In genomic region chr2:118842687-118843491, GRCh38 we compare ENCODE assay signal across 10 cellular contexts. TPM values are rescaled to one million over a fixed set of nuclear protein-coding genes. Genes with fewer than 3 reads are reported as not detected.
A peak's percentile ranks its signal among the peaks of the same experiment; 100 is the strongest.
DNase-seq lines count a peak whose midpoint lies in the region; ATAC-seq and TF ChIP-seq lines count a peak whose summit lies in the region.
"Had no signal": no experiment of that assay in that cellular context is flagged by ENCODE, and none has a peak within 500 bp of the region (broad histone marks: within the 10 kb centered on the region; RNA-seq: fewer than 3 reads in every experiment).

No MANE protein-coding gene starts in this region.

- no peaks in the 10 kb centered on the region; the same call in 2 of the 3 replicates for H3K36me3 Mint-ChIP-seq in GM23338 (ENCODE audit: low read depth)
- H3K36me3 Mint-ChIP-seq in activated T-helper 17 cell treated with anti-CD3 and anti-CD28 coated beads, Interleukin-2, amount 50 U/mL, for 72 hours (ENCODE audit: low read depth) = peaks cover 8% of the 10 kb centered on the region
- H3K36me3 Mint-ChIP-seq in immature natural killer cell = peaks cover 0 to 4% (median 0%) of the 10 kb centered on the region in 3 donors

- no peaks in the 10 kb centered on the region for H3K79me2 ChIP-seq in GM23338 (replicated peaks; ENCODE audit: insufficient read depth)

- H3K36me3 ChIP-seq in GM23338 (ENCODE audit: insufficient read depth) = no peaks in the 10 kb centered on the region; the same call in 1 of the 2 replicates
- H3K36me3 ChIP-seq: left lung had no signal

- TF ChIP-seq CTCF in GM23338 (conservative IDR thresholded peaks at IDR 0.05; ENCODE audit: low read depth in 2 of 2) = no peak

- H3K27ac Mint-ChIP-seq in GM23338 (no peak overlapping the region), immature natural killer cell (peak overlapping the region in 1 of 6 donors; percentile 46)
- H3K27ac Mint-ChIP-seq in activated T-helper 17 cell treated with anti-CD3 and anti-CD28 coated beads, Interleukin-2, amount 50 U/mL, for 72 hours = no peak overlapping the region

- peaks cover 26% of the 10 kb centered on the region for H3F3A ChIP-seq in GM23338 (replicated peaks; ENCODE audit: low read depth)

- H3K27ac ChIP-seq in GM23338 (ENCODE audit: low read depth) (no peak overlapping the region), skin epidermis (peak overlapping the region in 18 of 21 experiments; percentile 27 to 96 (median 71))
- H3K27ac ChIP-seq: left lung had no signal

- H4K20me1 ChIP-seq in GM23338 (replicated peaks; ENCODE audit: insufficient read depth) = peaks cover 15% of the 10 kb centered on the region

- peaks cover 100% of the 10 kb centered on the region for H3K27me3 ChIP-seq in GM23338 (ENCODE audit: insufficient read depth)

- peaks cover 7% of the 10 kb centered on the region for H3K9me3 Mint-ChIP-seq in GM23338
- no peaks in the 10 kb centered on the region for H3K9me3 Mint-ChIP-seq in activated T-helper 17 cell treated with anti-CD3 and anti-CD28 coated beads, Interleukin-2, amount 50 U/mL, for 72 hours
- H3K9me3 Mint-ChIP-seq in immature natural killer cell = peaks cover 0 to 3% (median under 1%) of the 10 kb centered on the region in 6 donors

- peaks cover 94% of the 10 kb centered on the region for H3K27me3 Mint-ChIP-seq in GM23338 (ENCODE audit: insufficient read depth, low read depth, poor library complexity)
- peaks cover 68% of the 10 kb centered on the region for H3K27me3 Mint-ChIP-seq in activated T-helper 17 cell treated with anti-CD3 and anti-CD28 coated beads, Interleukin-2, amount 50 U/mL, for 72 hours
- peaks cover 25 to 56% (median 33%) of the 10 kb centered on the region in 3 donors for H3K27me3 Mint-ChIP-seq in immature natural killer cell (ENCODE audit: low read depth in 3 of 3)

- DNase-seq in GM23338 (ENCODE audit: low spot score) (peak; percentile 64), immature natural killer cell (no peak), H4 (ENCODE audit: low spot score) (no peak), NCI-H1436 (lab: John Stamatoyannopoulos, UW) (no peak), NCI-H1417 (lab: John Stamatoyannopoulos, UW) (no peak), NCI-H1930 (lab: John Stamatoyannopoulos, UW) (no peak)
- DNase-seq: left lung, NCI-H2171 had no signal

- H3K4me3 ChIP-seq in GM23338 (peak overlapping the region; percentile 67), skin epidermis (peak overlapping the region; percentile 6 to 29 (median 23))

- H2AFZ ChIP-seq in GM23338 = peak overlapping the region; percentile 89

- H3K4me2 ChIP-seq in GM23338 = peak overlapping the region; percentile 93

- no peaks in the 10 kb centered on the region for H3K9me2 ChIP-seq in GM23338 (ENCODE audit: insufficient read depth)

- ATAC-seq in GM23338 = peak; percentile 3
- ATAC-seq in activated T-helper 17 cell treated with anti-CD3 and anti-CD28 coated beads, Interleukin-2, amount 50 U/mL, for 72 hours (replicated peaks) = no peak
- ATAC-seq: left lung had no signal

- H3K4me1 ChIP-seq in GM23338 (ENCODE audit: insufficient read depth) = peaks cover 43% of the 10 kb centered on the region

- H3K4me1 Mint-ChIP-seq in GM23338 (peaks cover 47% of the 10 kb centered on the region), immature natural killer cell (peaks cover 21 to 27% of the 10 kb centered on the region in 2 donors)
- H3K4me1 Mint-ChIP-seq in activated T-helper 17 cell treated with anti-CD3 and anti-CD28 coated beads, Interleukin-2, amount 50 U/mL, for 72 hours = peaks cover 4% of the 10 kb centered on the region

- H3K4me3 Mint-ChIP-seq in GM23338 (peak overlapping the region; percentile 72), immature natural killer cell (peak overlapping the region; percentile 87 to 96 (median 90))
- peak overlapping the region; percentile 60 for H3K4me3 Mint-ChIP-seq in activated T-helper 17 cell treated with anti-CD3 and anti-CD28 coated beads, Interleukin-2, amount 50 U/mL, for 72 hours

TF ChIP-seq in GM23338, 12 proteins besides CTCF, POLR2A, EP300 and RAD21:
- TF ChIP-seq ZNF462 (CRISPR knock-in tag; IDR thresholded peaks at IDR 0.05) (no peak), POLR2AphosphoS5 (IDR thresholded peaks at IDR 0.05; ENCODE audit: low read depth) (no peak), EZH2 (IDR thresholded peaks at IDR 0.05; ENCODE audit: low read depth, unreplicated experiment) (peak; percentile 98), EZH2phosphoT487 (IDR thresholded peaks at IDR 0.05; ENCODE audit: unreplicated experiment) (peak; percentile 97), STAT1 (IDR thresholded peaks at IDR 0.05; ENCODE audit: unreplicated experiment) (no peak)

RNA-seq across cellular contexts. Expression of gene EN1, which starts 4.6 kb away (rescaled TPM):
- 0.24 TPM in 1 of 2 replicates, not detected in the other for total RNA-seq in GM23338 (2014; rRNA removed; shearing (Covaris generic))
- polyA plus RNA-seq in GM23338 (2016; fragmentation: Nextera tagmentation; extraction: Ambion mirVana) (0.09 and 0.21 TPM in 2 replicates), immature natural killer cell (not detected)
- total RNA-seq in activated T-helper 17 cell treated with anti-CD3 and anti-CD28 coated beads, Interleukin-2, amount 50 U/mL, for 72 hours = not detected
- total RNA-seq in H4 (2014; rRNA removed; shearing (Covaris generic)) = 0.06 and 0.35 TPM in 2 replicates
- total RNA-seq: left lung had no signal
